In genomic region chr15:50910426-50910795, GRCh38 we compare ENCODE assay signal across 8 cellular contexts. TPM values are rescaled to one million over a fixed set of nuclear protein-coding genes. Genes with fewer than 3 reads are reported as not detected.
DNase-seq lines count a peak whose midpoint lies in the region; ATAC-seq and TF ChIP-seq lines count a peak whose summit lies in the region.
"Not testable (repeated sequence)": the region's sequence is repeated elsewhere in the genome, so short reads cannot be mapped to it uniquely, and the experiment has no call there.

No MANE protein-coding gene starts in this region.

- H4K20me1 ChIP-seq in H9 (ENCODE audit: control insufficient read depth, insufficient read depth, insufficient read length) = not testable (repeated sequence)

- not testable (repeated sequence) for H4K8ac ChIP-seq in H9 (replicated peaks; ENCODE audit: insufficient read length, low read depth, low read length)

- peak; percentile 69 for ATAC-seq in RWPE2 (ENCODE audit: low read depth)
- ATAC-seq in central memory CD8-positive, alpha-beta T cell (replicated peaks; ENCODE audit: extremely low read depth, poor library complexity, severe bottlenecking); natural killer cell treated with Interleukin-12 subunit alpha and Interleukin-12 subunit beta and Interleukin-15 and Interleukin-18, amount 100 ng/mL, for 72 hours: not testable (repeated sequence)

- not testable (repeated sequence) for H3K56ac ChIP-seq in H9 (ENCODE audit: insufficient read length, low read depth, low read length)

- not testable (repeated sequence) for H3K23me2 ChIP-seq in H9 (ENCODE audit: insufficient read length, low read depth, low read length, poor library complexity, severe bottlenecking)

- H3K4me1 ChIP-seq in H9 (ENCODE audit: insufficient read depth, low read length) = not testable (repeated sequence)
- peaks cover 20% of the 10 kb centered on the region for H3K4me1 ChIP-seq in RWPE2 (ENCODE audit: insufficient read depth, poor library complexity, severe bottlenecking)
- peaks cover 30% of the 10 kb centered on the region for H3K4me1 ChIP-seq in suprapubic skin

- H3K4me3 ChIP-seq in BJ (ENCODE audit: low read depth, low read length) = not testable (repeated sequence)
- H3K4me3 ChIP-seq in RWPE2 (ENCODE audit: severe bottlenecking) = peak overlapping the region; percentile 83
- peak overlapping the region; percentile 89 for H3K4me3 ChIP-seq in fibroblast of villous mesenchyme (ENCODE audit: low read depth, low read length)
- peak overlapping the region; percentile 99 for H3K4me3 ChIP-seq in suprapubic skin

- not testable (repeated sequence) for TF ChIP-seq CTCF in BJ (IDR thresholded peaks at IDR 0.05; ENCODE audit: insufficient read depth, low read depth, low read length); H9 (conservative IDR thresholded peaks at IDR 0.05); RWPE2 (IDR thresholded peaks at IDR 0.05; ENCODE audit: poor library complexity, severe bottlenecking); fibroblast of villous mesenchyme (IDR thresholded peaks at IDR 0.05; ENCODE audit: insufficient read depth, low read depth, low read length); suprapubic skin (IDR thresholded peaks at IDR 0.05)

- H3K27ac Mint-ChIP-seq in H9 = peak overlapping the region in 1 of 3 experiments; percentile 44; a peak in 1 of 7 replicates
- peak overlapping the region; percentile 49 for H3K27ac Mint-ChIP-seq in activated T-helper 2 cell treated with anti-CD3 and anti-CD28 coated beads, Interferon-gamma antibody, Interleukin-2, Interleukin-4, amounts not matched to agents 10 μg/mL and 5 μg/mL and 100 μg/mL, durations not matched to agents 14 hours and 24 hours and 36 hours
- H3K27ac Mint-ChIP-seq in central memory CD8-positive, alpha-beta T cell (ENCODE audit: low read depth) = peak overlapping the region; percentile 98
- peak overlapping the region in 1 of 2 donors; percentile 75 for H3K27ac Mint-ChIP-seq in natural killer cell treated with Interleukin-12 subunit alpha and Interleukin-12 subunit beta and Interleukin-15 and Interleukin-18, amount 100 ng/mL, for 72 hours

- not testable (repeated sequence) for H3K4ac ChIP-seq in H9 (ENCODE audit: low read depth, low read length)

- CTCF ChIA-PET in BJ (lab: Yijun Ruan, JAX) = interaction anchor here (0.7 to 1.6 kb wide), 3 partner anchors 11 to 242 kb away, joined by 3 to 4 read pairs (median 3); no protein-coding TSS in a partner anchor

- peaks cover 11 to 12% of the 10 kb centered on the region in 2 experiments for H3K4me1 Mint-ChIP-seq in H9
- peaks cover 16% of the 10 kb centered on the region for H3K4me1 Mint-ChIP-seq in activated T-helper 2 cell treated with anti-CD3 and anti-CD28 coated beads, Interferon-gamma antibody, Interleukin-2, Interleukin-4, amounts not matched to agents 10 μg/mL and 5 μg/mL and 100 μg/mL, durations not matched to agents 14 hours and 24 hours and 36 hours (ENCODE audit: low read depth)
- H3K4me1 Mint-ChIP-seq in central memory CD8-positive, alpha-beta T cell = peaks cover 32% of the 10 kb centered on the region
- peaks cover 20 to 26% of the 10 kb centered on the region in 2 donors for H3K4me1 Mint-ChIP-seq in natural killer cell treated with Interleukin-12 subunit alpha and Interleukin-12 subunit beta and Interleukin-15 and Interleukin-18, amount 100 ng/mL, for 72 hours (ENCODE audit: low read depth in 2 of 2)

- not testable (repeated sequence) for H3K4me2 ChIP-seq in H9 (ENCODE audit: insufficient read depth, insufficient read length, low read length)

- not testable (repeated sequence) for H3K14ac ChIP-seq in H9 (ENCODE audit: insufficient read depth, low read length)

- not testable (repeated sequence) for H2AK5ac ChIP-seq in H9 (ENCODE audit: insufficient read length, low read length)

- not testable (repeated sequence) for H2BK120ac ChIP-seq in H9 (ENCODE audit: low read depth, low read length, poor library complexity, severe bottlenecking)

- H4K5ac ChIP-seq in H9 (ENCODE audit: insufficient read length, low read depth, low read length) = not testable (repeated sequence)

- peaks cover 2 to 15% (median 7%) of the 10 kb centered on the region in 3 experiments; a peak in 6 of 7 replicates for H3K36me3 Mint-ChIP-seq in H9 (ENCODE audit: insufficient read depth in 1 of 3, low read depth in 3 of 3)
- peaks cover 28% of the 10 kb centered on the region for H3K36me3 Mint-ChIP-seq in activated T-helper 2 cell treated with anti-CD3 and anti-CD28 coated beads, Interferon-gamma antibody, Interleukin-2, Interleukin-4, amounts not matched to agents 10 μg/mL and 5 μg/mL and 100 μg/mL, durations not matched to agents 14 hours and 24 hours and 36 hours (ENCODE audit: low read depth)
- H3K36me3 Mint-ChIP-seq in central memory CD8-positive, alpha-beta T cell (ENCODE audit: insufficient read depth) = peaks cover 46% of the 10 kb centered on the region
- H3K36me3 Mint-ChIP-seq in natural killer cell treated with Interleukin-12 subunit alpha and Interleukin-12 subunit beta and Interleukin-15 and Interleukin-18, amount 100 ng/mL, for 72 hours = not testable (repeated sequence)

- no CpG with 5 or more reads among the region's 3 CpGs for WGBS in H9 (ENCODE audit: extremely low coverage, insufficient read length, low lambda C conversion rate)
- 27% methylated on average over 3 of the region's 3 CpGs for whole genome bisulfite sequencing in suprapubic skin

- peak; percentile 88 for DNase-seq in BJ (ENCODE audit: low read depth)
- DNase-seq in H9; RWPE2 (ENCODE audit: low spot score); activated T-helper 2 cell treated with anti-CD3 and anti-CD28 coated beads, Interferon-gamma antibody, Interleukin-2, Interleukin-4, amounts not matched to agents 10 μg/mL and 5 μg/mL and 100 μg/mL, durations not matched to agents 14 hours and 24 hours and 36 hours (ENCODE audit: low spot score); central memory CD8-positive, alpha-beta T cell (ENCODE audit: low spot score in 2 of 2); natural killer cell treated with Interleukin-12 subunit alpha and Interleukin-12 subunit beta and Interleukin-15 and Interleukin-18, amount 100 ng/mL, for 72 hours (ENCODE audit: low spot score); suprapubic skin (ENCODE audit: low spot score in 2 of 2): not testable (repeated sequence)
- peak; percentile 84 for DNase-seq in fibroblast of villous mesenchyme (ENCODE audit: low read depth)

- not testable (repeated sequence) for TF ChIP-seq EP300 in suprapubic skin (IDR thresholded peaks at IDR 0.05)

- H3K9me3 ChIP-seq in H9 (ENCODE audit: control insufficient read depth, low read depth, low read length); RWPE2 (ENCODE audit: severe bottlenecking); suprapubic skin: not testable (repeated sequence)

- peak overlapping the region; percentile 9 to 79; a peak in 3 of 5 replicates for H3K4me3 Mint-ChIP-seq in H9
- H3K4me3 Mint-ChIP-seq in activated T-helper 2 cell treated with anti-CD3 and anti-CD28 coated beads, Interferon-gamma antibody, Interleukin-2, Interleukin-4, amounts not matched to agents 10 μg/mL and 5 μg/mL and 100 μg/mL, durations not matched to agents 14 hours and 24 hours and 36 hours (ENCODE audit: low read depth) = peak overlapping the region; percentile 97
- H3K4me3 Mint-ChIP-seq in central memory CD8-positive, alpha-beta T cell = peak overlapping the region; percentile 36
- peak overlapping the region; percentile 88 for H3K4me3 Mint-ChIP-seq in natural killer cell treated with Interleukin-12 subunit alpha and Interleukin-12 subunit beta and Interleukin-15 and Interleukin-18, amount 100 ng/mL, for 72 hours

- not testable (repeated sequence) for H2BK5ac ChIP-seq in H9 (ENCODE audit: insufficient read length, low read length)

- not testable (repeated sequence) for H2BK15ac ChIP-seq in H9 (ENCODE audit: low read depth, low read length)

- not testable (repeated sequence) for H3K27ac ChIP-seq in H9 (ENCODE audit: insufficient read length, low read depth, low read length)
- H3K27ac ChIP-seq in RWPE2 (ENCODE audit: poor library complexity, severe bottlenecking) (peak overlapping the region; percentile 93), suprapubic skin (peak overlapping the region; percentile 95)

- H3K27me3 Mint-ChIP-seq in H9 (ENCODE audit: low read depth); activated T-helper 2 cell treated with anti-CD3 and anti-CD28 coated beads, Interferon-gamma antibody, Interleukin-2, Interleukin-4, amounts not matched to agents 10 μg/mL and 5 μg/mL and 100 μg/mL, durations not matched to agents 14 hours and 24 hours and 36 hours (ENCODE audit: low read depth); central memory CD8-positive, alpha-beta T cell; natural killer cell treated with Interleukin-12 subunit alpha and Interleukin-12 subunit beta and Interleukin-15 and Interleukin-18, amount 100 ng/mL, for 72 hours: not testable (repeated sequence)

- H2BK12ac ChIP-seq in H9 (ENCODE audit: insufficient read length, low read depth, low read length) = not testable (repeated sequence)

- H2BK20ac ChIP-seq in H9 (ENCODE audit: low read depth, low read length, poor library complexity, severe bottlenecking) = not testable (repeated sequence)

- not testable (repeated sequence) for H4K91ac ChIP-seq in H9 (ENCODE audit: insufficient read length, low read depth, low read length)

- not testable (repeated sequence) for H3K36me3 ChIP-seq in BJ (ENCODE audit: control insufficient read depth, insufficient read depth, low read length)
- H3K36me3 ChIP-seq in RWPE2 (ENCODE audit: low read depth) (peaks cover 48% of the 10 kb centered on the region), suprapubic skin (peaks cover 18% of the 10 kb centered on the region)

- not testable (repeated sequence) for H3K9me3 Mint-ChIP-seq in H9; activated T-helper 2 cell treated with anti-CD3 and anti-CD28 coated beads, Interferon-gamma antibody, Interleukin-2, Interleukin-4, amounts not matched to agents 10 μg/mL and 5 μg/mL and 100 μg/mL, durations not matched to agents 14 hours and 24 hours and 36 hours; central memory CD8-positive, alpha-beta T cell; natural killer cell treated with Interleukin-12 subunit alpha and Interleukin-12 subunit beta and Interleukin-15 and Interleukin-18, amount 100 ng/mL, for 72 hours

- H3T11ph ChIP-seq in H9 (ENCODE audit: low read length) = not testable (repeated sequence)

- not testable (repeated sequence) for H3K9ac ChIP-seq in H9 (ENCODE audit: extremely low read depth, insufficient read length, low read length)

- H3K23ac ChIP-seq in H9 (ENCODE audit: insufficient read length, low read depth, low read length) = not testable (repeated sequence)

- H3K18ac ChIP-seq in H9 (ENCODE audit: insufficient read length, low read depth, low read length) = not testable (repeated sequence)

- POLR2A ChIA-PET in BJ (lab: Charles Lee) = not testable (repeated sequence)

- intact Hi-C loops in activated T-helper 2 cell treated with anti-CD3 and anti-CD28 coated beads, Interferon-gamma antibody, Interleukin-2, Interleukin-4, amounts not matched to agents 10 μg/mL and 5 μg/mL and 100 μg/mL, durations not matched to agents 14 hours and 24 hours and 36 hours (cut with micrococcal nuclease) = not testable (repeated sequence)

- not testable (repeated sequence) for TF ChIP-seq POLR2A in suprapubic skin (IDR thresholded peaks at IDR 0.05)

- H3K27me3 ChIP-seq in BJ (ENCODE audit: control insufficient read depth, insufficient read depth, low read length); H9 (ENCODE audit: insufficient read depth, low read length); RWPE2 (ENCODE audit: insufficient read depth, poor library complexity, severe bottlenecking); suprapubic skin: not testable (repeated sequence)

- H3K79me2 ChIP-seq in H9 (ENCODE audit: insufficient read depth, low read length) = not testable (repeated sequence)

- H3K79me1 ChIP-seq in H9 (ENCODE audit: insufficient read depth, low read depth, low read length, poor library complexity, severe bottlenecking) = not testable (repeated sequence)

- H2AFZ ChIP-seq in H9 (ENCODE audit: low read length) = not testable (repeated sequence)

RNA-seq across cellular contexts. Expression of gene AP4E1, which starts 1.9 kb away (rescaled TPM):
- polyA plus RNA-seq in BJ (2011; rRNA removed) = 1.8 and 4.2 TPM in 2 replicates
- polyA minus RNA-seq in BJ (2011; rRNA and poly(A)+ RNA removed) = 3.2 and 3.7 TPM in 2 replicates
- total RNA-seq in H9 (2021) (13.8 and 14.0 TPM in 2 replicates), fibroblast of villous mesenchyme (16.4 and 26.3 TPM in 2 replicates), suprapubic skin (10 to 100 TPM; 12.7 to 18.7 (median 13.0) TPM)
- 16.7 and 17.9 TPM in 2 replicates for total RNA-seq in activated T-helper 2 cell treated with anti-CD3 and anti-CD28 coated beads, Interferon-gamma antibody, Interleukin-2, Interleukin-4, amounts not matched to agents 10 μg/mL and 5 μg/mL and 100 μg/mL, durations not matched to agents 14 hours and 24 hours and 36 hours
- 10 to 100 TPM; 13.7 to 16.1 TPM for total RNA-seq in natural killer cell treated with Interleukin-12 subunit alpha and Interleukin-12 subunit beta and Interleukin-15 and Interleukin-18, amount 100 ng/mL, for 72 hours

Comparison
In these comparisons a context has a peak if more than half of its experiments do, and no peak if none do; other contexts are left out.
1. H3K4me3 Mint-ChIP-seq: peak in every context shown above with its lines; median percentile 97 in activated T-helper 2 cell treated with anti-CD3 and anti-CD28 coated beads, Interferon-gamma antibody, Interleukin-2, Interleukin-4, amounts not matched to agents 10 μg/mL and 5 μg/mL and 100 μg/mL, durations not matched to agents 14 hours and 24 hours and 36 hours; 88 in natural killer cell treated with Interleukin-12 subunit alpha and Interleukin-12 subunit beta and Interleukin-15 and Interleukin-18, amount 100 ng/mL, for 72 hours; 44 in H9; 36 in central memory CD8-positive, alpha-beta T cell.